20 cellular contexts compared by ENCODE assay signal in the genomic region with DNA sequence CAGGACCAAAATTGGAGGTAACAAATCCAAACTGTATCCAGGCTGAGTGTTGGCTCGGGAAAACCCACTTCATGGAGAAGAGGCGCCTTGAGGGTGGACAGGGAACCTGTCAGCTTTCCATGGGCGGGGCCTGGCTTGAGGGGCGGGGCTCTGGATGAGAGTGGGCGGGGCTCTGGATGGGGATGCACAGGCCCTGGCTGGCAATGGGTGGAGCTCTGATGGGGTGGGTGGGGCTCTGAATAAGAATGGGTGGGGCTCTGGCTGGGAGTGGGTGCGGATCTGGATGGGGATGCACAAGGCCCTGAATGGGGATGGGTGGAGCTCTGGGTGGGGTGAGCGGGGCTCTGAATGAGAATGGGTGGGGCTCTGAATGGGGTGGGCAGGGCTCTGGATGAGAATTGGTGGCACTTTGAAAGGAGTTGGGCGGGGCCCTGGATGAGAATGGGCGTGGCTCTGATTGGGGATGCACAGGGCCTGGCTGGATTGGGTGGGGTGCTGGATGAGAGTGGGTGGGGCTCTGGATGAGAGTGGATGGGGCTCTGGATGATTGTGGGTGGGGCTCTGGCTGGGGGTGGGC.
DNase-seq lines count a peak whose midpoint lies in the region; ATAC-seq and TF ChIP-seq lines count a peak whose summit lies in the region.
"Had no signal": no experiment of that assay in that cellular context is flagged by ENCODE, and none has a peak within 500 bp of the region (broad histone marks: within the 10 kb centered on the region; RNA-seq: fewer than 3 reads in every experiment).

No MANE protein-coding gene starts in this region.

- DNase-seq in activated naive CD8-positive, alpha-beta T cell treated with anti-CD3 and anti-CD28 coated beads, Interleukin-2, amount 50 U/mL, for 24 hours = peak; percentile 5
- DNase-seq in activated naive CD8-positive, alpha-beta T cell treated with anti-CD3 and anti-CD28 coated beads for 36 hours = no peak
- peak; percentile 3 for DNase-seq in activated CD8-positive, alpha-beta T cell treated with anti-CD3 and anti-CD28 coated beads for 36 hours
- DNase-seq in testis = peak; percentile 61
- no peak for DNase-seq in NCI-H69 (lab: John Stamatoyannopoulos, UW)
- no peak for DNase-seq in stimulated activated effector memory CD8-positive, alpha-beta T cell treated with anti-CD3 and anti-CD28 coated beads, Interleukin-12 subunit alpha, Interleukin-12 subunit beta, amount 100 ng/mL, for 72 hours (ENCODE audit: low spot score in 2 of 2)
- DNase-seq: activated CD4-positive, alpha-beta T cell treated with anti-CD3 and anti-CD28 coated beads for 4 hours; activated naive CD4-positive, alpha-beta T cell treated with anti-CD3 and anti-CD28 coated beads, Interleukin-2, amount 10 ng/mL, durations not matched to agents 7 days and 5 days; amygdala; C1 segment of cervical spinal cord; kidney; naive thymus-derived CD4-positive, alpha-beta T cell; NCI-H1092 treated with DMSO at 0.1 percent for 48 hours; NCI-H187 treated with DMSO at 0.1 percent for 48 hours; NCI-H2171 treated with DMSO at 0.1 percent for 48 hours; NCI-H524 treated with DMSO at 0.1 percent for 48 hours had no signal

- TF ChIP-seq POLR2A in testis (IDR thresholded peaks at IDR 0.05) = no peak

- H3K27me3 Mint-ChIP-seq in activated naive CD8-positive, alpha-beta T cell treated with anti-CD3 and anti-CD28 coated beads, Interleukin-2, amount 50 U/mL, for 24 hours = peaks cover 3% of the 10 kb centered on the region
- no peaks in the 10 kb centered on the region for H3K27me3 Mint-ChIP-seq in activated naive CD8-positive, alpha-beta T cell treated with anti-CD3 and anti-CD28 coated beads for 36 hours
- no peaks in the 10 kb centered on the region for H3K27me3 Mint-ChIP-seq in activated CD8-positive, alpha-beta T cell treated with anti-CD3 and anti-CD28 coated beads for 36 hours
- H3K27me3 Mint-ChIP-seq: activated naive CD4-positive, alpha-beta T cell treated with anti-CD3 and anti-CD28 coated beads, Interleukin-2, amount 10 ng/mL, durations not matched to agents 7 days and 5 days; type B pancreatic cell had no signal

- CTCF ChIA-PET in HEK293 (lab: Yijun Ruan, JAX) = no interaction called here
- CTCF ChIA-PET in activated CD8-positive, alpha-beta T cell treated with anti-CD3 and anti-CD28 coated beads for 36 hours (lab: Charles Lee) = no interaction called here

- H3K9me3 Mint-ChIP-seq in activated naive CD8-positive, alpha-beta T cell treated with anti-CD3 and anti-CD28 coated beads, Interleukin-2, amount 50 U/mL, for 24 hours = no peaks in the 10 kb centered on the region
- H3K9me3 Mint-ChIP-seq in activated naive CD8-positive, alpha-beta T cell treated with anti-CD3 and anti-CD28 coated beads for 36 hours = no peaks in the 10 kb centered on the region
- H3K9me3 Mint-ChIP-seq in activated CD8-positive, alpha-beta T cell treated with anti-CD3 and anti-CD28 coated beads for 36 hours = no peaks in the 10 kb centered on the region
- H3K9me3 Mint-ChIP-seq in stimulated activated effector memory CD8-positive, alpha-beta T cell treated with anti-CD3 and anti-CD28 coated beads, Interleukin-12 subunit alpha, Interleukin-12 subunit beta, amount 100 ng/mL, for 72 hours = no peaks in the 10 kb centered on the region
- H3K9me3 Mint-ChIP-seq: type B pancreatic cell had no signal

- H3K9me3 ChIP-seq in HEK293 (ENCODE audit: control insufficient read depth, insufficient read depth, low read depth, low read length) = no peaks in the 10 kb centered on the region
- H3K9me3 ChIP-seq in testis = no peaks in the 10 kb centered on the region

- H3K27ac ChIP-seq in HEK293 (ENCODE audit: extremely low read depth, low read depth, low read length) = no peak overlapping the region
- no peak overlapping the region for H3K27ac ChIP-seq in testis

- H3K36me3 Mint-ChIP-seq in activated naive CD8-positive, alpha-beta T cell treated with anti-CD3 and anti-CD28 coated beads, Interleukin-2, amount 50 U/mL, for 24 hours (ENCODE audit: low read depth) = no peaks in the 10 kb centered on the region
- no peaks in the 10 kb centered on the region for H3K36me3 Mint-ChIP-seq in activated naive CD8-positive, alpha-beta T cell treated with anti-CD3 and anti-CD28 coated beads for 36 hours
- H3K36me3 Mint-ChIP-seq in activated CD8-positive, alpha-beta T cell treated with anti-CD3 and anti-CD28 coated beads for 36 hours (ENCODE audit: low read depth) = no peaks in the 10 kb centered on the region
- no peaks in the 10 kb centered on the region for H3K36me3 Mint-ChIP-seq in stimulated activated effector memory CD8-positive, alpha-beta T cell treated with anti-CD3 and anti-CD28 coated beads, Interleukin-12 subunit alpha, Interleukin-12 subunit beta, amount 100 ng/mL, for 72 hours
- H3K36me3 Mint-ChIP-seq: activated naive CD4-positive, alpha-beta T cell treated with anti-CD3 and anti-CD28 coated beads, Interleukin-2, amount 10 ng/mL, durations not matched to agents 7 days and 5 days; mesothelial cell of epicardium; naive thymus-derived CD4-positive, alpha-beta T cell; type B pancreatic cell had no signal

- H3K4me1 Mint-ChIP-seq in activated naive CD8-positive, alpha-beta T cell treated with anti-CD3 and anti-CD28 coated beads, Interleukin-2, amount 50 U/mL, for 24 hours = no peaks in the 10 kb centered on the region
- H3K4me1 Mint-ChIP-seq in activated naive CD8-positive, alpha-beta T cell treated with anti-CD3 and anti-CD28 coated beads for 36 hours = no peaks in the 10 kb centered on the region
- H3K4me1 Mint-ChIP-seq in activated CD8-positive, alpha-beta T cell treated with anti-CD3 and anti-CD28 coated beads for 36 hours (ENCODE audit: low read depth) = no peaks in the 10 kb centered on the region
- no peaks in the 10 kb centered on the region for H3K4me1 Mint-ChIP-seq in stimulated activated effector memory CD8-positive, alpha-beta T cell treated with anti-CD3 and anti-CD28 coated beads, Interleukin-12 subunit alpha, Interleukin-12 subunit beta, amount 100 ng/mL, for 72 hours
- H3K4me1 Mint-ChIP-seq: activated naive CD4-positive, alpha-beta T cell treated with anti-CD3 and anti-CD28 coated beads, Interleukin-2, amount 10 ng/mL, durations not matched to agents 7 days and 5 days; mesothelial cell of epicardium had no signal

- H3K4me3 Mint-ChIP-seq in activated naive CD8-positive, alpha-beta T cell treated with anti-CD3 and anti-CD28 coated beads, Interleukin-2, amount 50 U/mL, for 24 hours = no peak overlapping the region
- no peak overlapping the region for H3K4me3 Mint-ChIP-seq in activated naive CD8-positive, alpha-beta T cell treated with anti-CD3 and anti-CD28 coated beads for 36 hours
- no peak overlapping the region for H3K4me3 Mint-ChIP-seq in activated CD8-positive, alpha-beta T cell treated with anti-CD3 and anti-CD28 coated beads for 36 hours
- H3K4me3 Mint-ChIP-seq in stimulated activated effector memory CD8-positive, alpha-beta T cell treated with anti-CD3 and anti-CD28 coated beads, Interleukin-12 subunit alpha, Interleukin-12 subunit beta, amount 100 ng/mL, for 72 hours = no peak overlapping the region
- H3K4me3 Mint-ChIP-seq: activated naive CD4-positive, alpha-beta T cell treated with anti-CD3 and anti-CD28 coated beads, Interleukin-2, amount 10 ng/mL, durations not matched to agents 7 days and 5 days; mesothelial cell of epicardium; naive thymus-derived CD4-positive, alpha-beta T cell; T-helper 1 cell treated with Interleukin-12 subunit alpha and Interleukin-12 subunit beta and Interleukin-4 antibody, amounts not matched to agents 30 μg/mL and 1 μg/mL, for 36 hours; type B pancreatic cell had no signal

- WGBS in testis, 2 donors = 62 to 74% methylated on average over 9 of the region's 9 CpGs

- TF ChIP-seq CTCF in HEK293 (tag by site-specific recombination; IDR thresholded peaks at IDR 0.05) (no peak), testis (IDR thresholded peaks at IDR 0.05) (no peak)
- no peak for TF ChIP-seq CTCF in activated CD8-positive, alpha-beta T cell treated with anti-CD3 and anti-CD28 coated beads for 36 hours (IDR thresholded peaks at IDR 0.05)

- H3K4me3 ChIP-seq in HEK293 (ENCODE audit: low read depth, low read length) (no peak overlapping the region), testis (no peak overlapping the region)

- no peaks in the 10 kb centered on the region for H3K27me3 ChIP-seq in testis

- POLR2A ChIA-PET in HEK293 (lab: Yijun Ruan, JAX) = interaction anchor here (0.7 kb wide), 1 partner anchor 96 kb away, joined by 5 read pairs; the partner anchor contains the start of gene NPTX2
- POLR2A ChIA-PET in activated CD8-positive, alpha-beta T cell treated with anti-CD3 and anti-CD28 coated beads for 36 hours (lab: Charles Lee) = no interaction called here

- no peak overlapping the region for H3K27ac Mint-ChIP-seq in activated naive CD8-positive, alpha-beta T cell treated with anti-CD3 and anti-CD28 coated beads, Interleukin-2, amount 50 U/mL, for 24 hours
- H3K27ac Mint-ChIP-seq in activated naive CD8-positive, alpha-beta T cell treated with anti-CD3 and anti-CD28 coated beads for 36 hours = no peak overlapping the region
- no peak overlapping the region for H3K27ac Mint-ChIP-seq in activated CD8-positive, alpha-beta T cell treated with anti-CD3 and anti-CD28 coated beads for 36 hours
- no peak overlapping the region for H3K27ac Mint-ChIP-seq in stimulated activated effector memory CD8-positive, alpha-beta T cell treated with anti-CD3 and anti-CD28 coated beads, Interleukin-12 subunit alpha, Interleukin-12 subunit beta, amount 100 ng/mL, for 72 hours
- H3K27ac Mint-ChIP-seq: activated naive CD4-positive, alpha-beta T cell treated with anti-CD3 and anti-CD28 coated beads, Interleukin-2, amount 10 ng/mL, durations not matched to agents 7 days and 5 days; mesothelial cell of epicardium; naive thymus-derived CD4-positive, alpha-beta T cell; T-helper 1 cell treated with Interleukin-12 subunit alpha and Interleukin-12 subunit beta and Interleukin-4 antibody, amounts not matched to agents 30 μg/mL and 1 μg/mL, for 36 hours; type B pancreatic cell had no signal

- H3K4me1 ChIP-seq in HEK293 (ENCODE audit: control insufficient read depth, insufficient read depth, low read length) (no peaks in the 10 kb centered on the region), testis (no peaks in the 10 kb centered on the region)

- no peak for ATAC-seq in activated naive CD8-positive, alpha-beta T cell treated with anti-CD3 and anti-CD28 coated beads, Interleukin-2, amount 50 U/mL, for 24 hours
- peak; percentile 24 for ATAC-seq in activated CD8-positive, alpha-beta T cell treated with anti-CD3 and anti-CD28 coated beads for 36 hours
- no peak for ATAC-seq in stimulated activated effector memory CD8-positive, alpha-beta T cell treated with anti-CD3 and anti-CD28 coated beads, Interleukin-12 subunit alpha, Interleukin-12 subunit beta, amount 100 ng/mL, for 72 hours
- ATAC-seq: naive thymus-derived CD4-positive, alpha-beta T cell had no signal

- intact Hi-C loops in activated CD8-positive, alpha-beta T cell treated with anti-CD3 and anti-CD28 coated beads for 36 hours (cut with micrococcal nuclease) = no loop called here
- intact Hi-C loops in testis (cut with DNase I; ENCODE audit: low total_unique reads) = no loop called here

- H3K36me3 ChIP-seq in HEK293 (ENCODE audit: control insufficient read depth in 2 of 2, insufficient read depth in 1 of 2, low read length in 2 of 2) (no peaks in the 10 kb centered on the region), testis (ENCODE audit: low read depth, missing control alignments) (no peaks in the 10 kb centered on the region)

Comparison
In these comparisons a context has a peak if more than half of its experiments do, and no peak if none do; other contexts are left out.
1. DNase-seq: peak in activated naive CD8-positive, alpha-beta T cell treated with anti-CD3 and anti-CD28 coated beads, Interleukin-2, amount 50 U/mL, for 24 hours (single experiment), activated CD8-positive, alpha-beta T cell treated with anti-CD3 and anti-CD28 coated beads for 36 hours (single experiment) and testis (single experiment); none in activated naive CD8-positive, alpha-beta T cell treated with anti-CD3 and anti-CD28 coated beads for 36 hours (single experiment), NCI-H69 (single experiment) and stimulated activated effector memory CD8-positive, alpha-beta T cell treated with anti-CD3 and anti-CD28 coated beads, Interleukin-12 subunit alpha, Interleukin-12 subunit beta, amount 100 ng/mL, for 72 hours (0 of 2).